Comparison of ENCODE assay signal across 8 cellular contexts in the genomic region with DNA sequence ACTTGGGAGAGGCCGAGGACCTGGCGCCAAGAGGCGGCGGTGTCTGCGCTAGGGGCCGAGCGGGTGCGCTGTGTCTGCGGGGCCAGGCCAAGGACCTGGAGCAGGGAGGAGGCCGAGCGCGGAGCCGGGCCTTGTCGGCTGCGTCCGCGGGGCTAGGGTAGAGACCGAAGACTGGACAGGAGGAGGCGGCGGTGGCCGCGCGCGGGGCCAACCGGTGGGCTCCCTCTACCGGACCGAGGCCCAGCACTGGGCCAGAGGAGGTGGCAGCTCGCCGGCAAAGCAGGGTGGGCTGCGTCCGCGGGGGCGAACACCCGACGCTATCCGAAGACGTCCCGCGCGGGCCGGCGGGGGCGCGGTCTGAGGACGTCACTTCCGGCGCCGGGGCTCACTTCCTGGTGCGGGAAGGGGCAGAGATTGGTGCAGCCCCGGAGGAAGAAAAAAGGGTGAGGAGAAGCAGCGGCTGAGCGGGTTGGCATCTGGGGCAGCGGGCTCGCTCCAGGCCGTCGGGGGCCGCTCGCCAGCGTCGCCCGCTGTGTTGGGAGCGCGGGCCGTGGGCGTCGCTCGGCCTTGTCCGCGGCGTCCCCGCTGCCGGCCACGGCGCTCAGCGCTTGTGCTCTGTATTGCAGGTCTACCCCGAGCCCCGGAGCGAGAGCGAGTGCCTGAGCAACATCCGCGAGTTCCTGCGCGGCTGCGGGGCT. TPM values are rescaled to one million over a fixed set of nuclear protein-coding genes. Genes with fewer than 3 reads are reported as not detected.
DNase-seq lines count a peak whose midpoint lies in the region; ATAC-seq and TF ChIP-seq lines count a peak whose summit lies in the region.

No MANE protein-coding gene starts in this region.

- H3K27ac Mint-ChIP-seq in activated naive CD4-positive, alpha-beta T cell treated with anti-CD3 and anti-CD28 coated beads for 36 hours: peak overlapping the region; percentile 90

- H3K9me3 Mint-ChIP-seq in activated naive CD4-positive, alpha-beta T cell treated with anti-CD3 and anti-CD28 coated beads for 36 hours: no peaks in the 10 kb centered on the region

- H3K27me3 Mint-ChIP-seq in activated naive CD4-positive, alpha-beta T cell treated with anti-CD3 and anti-CD28 coated beads for 36 hours (ENCODE audit: low read depth): no peaks in the 10 kb centered on the region

- peaks cover 10 to 22% of the 10 kb centered on the region in 2 experiments for H3K4me1 ChIP-seq in HCT116 (ENCODE audit: control insufficient read depth in 1 of 2, insufficient read depth in 2 of 2, low read length in 2 of 2)
- H3K4me1 ChIP-seq in MM.1S (ENCODE audit: low read length): peaks cover 8% of the 10 kb centered on the region
- H3K4me1 ChIP-seq in SJCRH30: peaks cover 6% of the 10 kb centered on the region; the same call in 1 of the 2 replicates
- H3K4me1 ChIP-seq in gastroesophageal sphincter: peaks cover 6 to 51% (median 16%) of the 10 kb centered on the region in 3 donors

- H3K4me1 Mint-ChIP-seq in activated naive CD4-positive, alpha-beta T cell treated with anti-CD3 and anti-CD28 coated beads for 36 hours (ENCODE audit: low read depth): peaks cover 31% of the 10 kb centered on the region

- ATAC-seq in HCT116 (peak; percentile 90), gastroesophageal sphincter (peak; percentile 97)

- no peak for TF ChIP-seq POLR2A in HCT116 (IDR thresholded peaks at IDR 0.05; ENCODE audit: borderline replicate concordance, extremely low read depth, insufficient read depth, insufficient read length)
- TF ChIP-seq POLR2A in gastroesophageal sphincter (IDR thresholded peaks at IDR 0.05): peak; percentile 92 to 93

- POLR2A ChIA-PET in HCT116 (lab: Charles Lee): no interaction called here

- H3K9me3 ChIP-seq in HCT116 (ENCODE audit: control insufficient read depth in 1 of 2, insufficient read depth in 1 of 2, low read depth in 1 of 2, low read length in 2 of 2): no peaks in the 10 kb centered on the region
- H3K9me3 ChIP-seq in MM.1S (replicated peaks; ENCODE audit: insufficient read depth, low read length): no peaks in the 10 kb centered on the region
- H3K9me3 ChIP-seq in SJCRH30 (replicated peaks): no peaks in the 10 kb centered on the region
- H3K9me3 ChIP-seq in gastroesophageal sphincter: no peaks in the 10 kb centered on the region

- H3K27me3 ChIP-seq in HCT116 (ENCODE audit: insufficient read depth, low read length) (peaks cover 6% of the 10 kb centered on the region; the same call in 1 of the 2 replicates), MM.1S (replicated peaks; ENCODE audit: insufficient read depth, low read length) (no peaks in the 10 kb centered on the region), SJCRH30 (no peaks in the 10 kb centered on the region), gastroesophageal sphincter (no peaks in the 10 kb centered on the region)

- H3K36me3 ChIP-seq in HCT116 (ENCODE audit: control insufficient read depth in 1 of 2, insufficient read depth in 2 of 2, low read length in 2 of 2) (no peaks in the 10 kb centered on the region), MM.1S (replicated peaks; ENCODE audit: insufficient read depth, low read length) (no peaks in the 10 kb centered on the region), SJCRH30 (no peaks in the 10 kb centered on the region), gastroesophageal sphincter (no peaks in the 10 kb centered on the region)

- H2AFZ ChIP-seq in HCT116 (ENCODE audit: low read depth, low read length, poor library complexity, severe bottlenecking) (no peak overlapping the region), MM.1S (ENCODE audit: low read length) (peak overlapping the region; percentile 57)

- TF ChIP-seq RAD21 in HCT116 (IDR thresholded peaks at IDR 0.05; ENCODE audit: low read depth): peak; percentile 22; the same call in 1 of the 2 replicates

- WGBS in gastroesophageal sphincter (ENCODE audit: low coverage in 1 of 2), 2 donors: 0% methylated on average over 2 of the region's 84 CpGs; no CpG with 5 or more reads in 1 of the 2 donors

- CTCF ChIA-PET in HCT116 (lab: Charles Lee): interaction anchor here (1.6 kb wide), 1 partner anchor 86 kb away, joined by 3 read pairs; no protein-coding TSS in a partner anchor
- CTCF ChIA-PET in activated naive CD4-positive, alpha-beta T cell treated with anti-CD3 and anti-CD28 coated beads for 36 hours (lab: Charles Lee): interaction anchor here (0.5 kb wide), 1 partner anchor 57 kb away, joined by 3 read pairs; no protein-coding TSS in a partner anchor

- H3K79me2 ChIP-seq in HCT116 (ENCODE audit: insufficient read depth, low read length) (peaks cover 48% of the 10 kb centered on the region), MM.1S (ENCODE audit: low read length) (peaks cover 45% of the 10 kb centered on the region)

- TF ChIP-seq EP300 in gastroesophageal sphincter (IDR thresholded peaks at IDR 0.05): no peak

- peak; percentile 97 for DNase-seq in GM03348 (ENCODE audit: low spot score)
- DNase-seq in HCT116 (ENCODE audit: low read depth, low spot score): peak; percentile 75
- peak; percentile 90 for DNase-seq in MM.1S
- peak; percentile 89 to 90 for DNase-seq in SJCRH30
- peak; percentile 93 for DNase-seq in activated naive CD4-positive, alpha-beta T cell treated with anti-CD3 and anti-CD28 coated beads for 36 hours
- peak; percentile 47 for DNase-seq in non-pigmented ciliary epithelial cell (ENCODE audit: low read depth)
- peak; percentile 91 for DNase-seq in superior temporal gyrus (ENCODE audit: extremely low spot score)

- peak overlapping the region; percentile 90 for H3K4me3 Mint-ChIP-seq in activated naive CD4-positive, alpha-beta T cell treated with anti-CD3 and anti-CD28 coated beads for 36 hours

- no TSS peak for BruUV-seq in HCT116 (replicated peaks; lab: Mats Ljungman, UMichigan)

- RAD21 ChIA-PET in HCT116 (lab: Charles Lee; ENCODE audit: low non-redundant PET in 1 of 2, low total read pairs in 2 of 2, uncharacterized antibody in 2 of 2, unreplicated experiment in 2 of 2): no interaction called here

- peak overlapping the region; percentile 95 for H3K27ac ChIP-seq in HCT116 (ENCODE audit: low read depth, low read length)
- peak overlapping the region; percentile 89 for H3K27ac ChIP-seq in MM.1S (ENCODE audit: low read length)
- peak overlapping the region; percentile 86 for H3K27ac ChIP-seq in SJCRH30
- H3K27ac ChIP-seq in gastroesophageal sphincter: peak overlapping the region; percentile 96 to 99 (median 97)

- intact Hi-C loops in HCT116 (cut with micrococcal nuclease): no loop called here
- intact Hi-C loops in activated naive CD4-positive, alpha-beta T cell treated with anti-CD3 and anti-CD28 coated beads for 36 hours (cut with micrococcal nuclease): loop anchor here (1.0 to 10.0 kb wide), 6 partner anchors 31 to 1431 kb away; a partner anchor contains a TSS

- H3K9me2 ChIP-seq in HCT116 (ENCODE audit: insufficient read depth) (no peaks in the 10 kb centered on the region), MM.1S (replicated peaks; ENCODE audit: insufficient read depth, low read length) (no peaks in the 10 kb centered on the region)

- H4K20me1 ChIP-seq in HCT116 (ENCODE audit: insufficient read depth) (no peaks in the 10 kb centered on the region), MM.1S (ENCODE audit: insufficient read depth, low read length) (no peaks in the 10 kb centered on the region)

- peaks cover 7% of the 10 kb centered on the region for H3K36me3 Mint-ChIP-seq in activated naive CD4-positive, alpha-beta T cell treated with anti-CD3 and anti-CD28 coated beads for 36 hours (ENCODE audit: low read depth)

- H3K4me2 ChIP-seq in HCT116 (ENCODE audit: low read length): peak overlapping the region; percentile 91
- H3K4me2 ChIP-seq in MM.1S (ENCODE audit: low read depth, low read length): peak overlapping the region; percentile 50

- H3K4me3 ChIP-seq in HCT116 (replicated peaks in 1 of 2; ENCODE audit: low read depth in 1 of 2, low read length in 2 of 2) (peak overlapping the region; percentile 57 to 83), MM.1S (ENCODE audit: low read length) (peak overlapping the region; percentile 91), SJCRH30 (peak overlapping the region; percentile 89), gastroesophageal sphincter (peak overlapping the region; percentile 75 to 87)

- TF ChIP-seq CTCF in HCT116 (IDR thresholded peaks at IDR 0.05 in 2 of 3, conservative IDR thresholded peaks at IDR 0.05 in 1 of 3; ENCODE audit: borderline replicate concordance in 1 of 3, insufficient read depth in 1 of 3, low read depth in 2 of 3, low read length in 2 of 3) (peak in 2 of 3 experiments; percentile 17 to 18; a peak in 2 of 6 replicates), MM.1S (IDR thresholded peaks at IDR 0.05; ENCODE audit: low read length) (peak; percentile 24; the same call in 1 of the 2 replicates), gastroesophageal sphincter (IDR thresholded peaks at IDR 0.05) (peak in 3 of 4 experiments; percentile 13 to 47 (median 39))

- H3K9ac ChIP-seq in HCT116 (ENCODE audit: low read length) (peak overlapping the region; percentile 94), MM.1S (ENCODE audit: low read length) (peak overlapping the region; percentile 92)

- peaks cover 13% of the 10 kb centered on the region for H3F3A ChIP-seq in MM.1S (ENCODE audit: insufficient read depth, low read length)

TF ChIP-seq in HCT116, 20 proteins besides CTCF, POLR2A, EP300 and RAD21 (continues in another document):
- TF ChIP-seq ZFX (IDR thresholded peaks at IDR 0.05): peak; percentile 99
- peak; percentile 88 for TF ChIP-seq POLR2AphosphoS5 (IDR thresholded peaks at IDR 0.05; ENCODE audit: low read depth, low read length)
- TF ChIP-seq, protein P1, sequence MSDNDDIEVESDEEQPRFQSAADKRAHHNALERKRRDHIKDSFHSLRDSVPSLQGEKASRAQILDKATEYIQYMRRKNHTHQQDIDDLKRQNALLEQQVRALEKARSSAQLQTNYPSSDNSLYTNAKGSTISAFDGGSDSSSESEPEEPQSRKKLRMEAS (IDR thresholded peaks at IDR 0.05): peak; percentile 72; the same call in 1 of the 2 replicates

RNA-seq across cellular contexts. Expression of a gene that starts 38.3 kb away (rescaled TPM):
- total RNA-seq in HCT116 (2021; ENCODE audit: unreplicated experiment) (46.2 TPM), gastroesophageal sphincter (10 to 100 TPM; 23.3 to 78.6 (median 47.2) TPM)
- 30.0 and 30.6 TPM in 2 replicates for polyA plus RNA-seq in HCT116 (2012)
- 30.7 and 34.6 TPM in 2 replicates for total RNA-seq in SJCRH30 (2014; rRNA removed; shearing (Covaris generic))
- 10 to 100 TPM; 48.4 to 56.6 TPM for total RNA-seq in activated naive CD4-positive, alpha-beta T cell treated with anti-CD3 and anti-CD28 coated beads for 36 hours

Comparison
In these comparisons a context has a peak if more than half of its experiments do, and no peak if none do; other contexts are left out.
1. Peak in every context shown above with its lines: DNase-seq, ATAC-seq, H3K4me3 ChIP-seq and H3K27ac ChIP-seq.
2. DNase-seq: peak in every context shown above with its lines; median percentile 97 in GM03348; 93 in activated naive CD4-positive, alpha-beta T cell treated with anti-CD3 and anti-CD28 coated beads for 36 hours; 91 in superior temporal gyrus; 90 in MM.1S; 90 in SJCRH30; 75 in HCT116; 47 in non-pigmented ciliary epithelial cell.